1 cellular context compared by ENCODE assay signal in the genomic region with DNA sequence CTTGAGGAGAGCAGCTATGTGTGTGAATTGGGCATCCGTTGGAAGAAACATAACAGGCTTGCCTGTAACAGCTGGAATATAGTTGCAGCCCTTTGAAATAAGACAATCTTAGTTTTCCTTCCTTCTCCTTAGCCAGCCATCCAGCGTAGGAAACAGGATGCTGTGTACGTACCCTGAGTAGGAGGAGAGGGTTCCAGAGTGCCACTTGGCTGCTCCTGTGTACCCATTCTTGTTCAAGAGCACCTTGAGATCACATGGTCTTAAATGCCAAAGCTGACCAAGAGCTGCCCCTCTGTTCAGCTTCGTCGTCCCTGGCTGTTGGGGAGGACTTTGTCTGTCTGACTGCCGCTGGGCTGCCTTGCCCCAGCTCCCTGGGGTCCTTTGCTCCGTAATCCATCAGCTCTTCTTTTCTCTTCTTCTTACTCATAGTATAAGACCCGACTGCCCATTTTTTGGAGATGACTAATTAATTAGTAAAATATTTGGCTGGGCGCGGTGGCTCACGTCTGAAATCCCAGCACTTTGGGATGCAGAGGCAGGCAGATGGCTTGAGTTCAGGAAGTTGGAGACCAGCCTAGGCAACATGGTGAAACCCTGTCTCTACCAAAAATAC.
TF ChIP-seq lines count a peak whose summit lies in the region.

No MANE protein-coding gene starts in this region.

TF ChIP-seq in K562, 482 proteins besides CTCF, POLR2A, EP300 and RAD21 (continued from another document):
- TF ChIP-seq JUND (IDR thresholded peaks at IDR 0.05; ENCODE audit: borderline replicate concordance, low read depth, low read length), result no peak
- TF ChIP-seq JUND (tag; IDR thresholded peaks at IDR 0.05; ENCODE audit: borderline replicate concordance, low read depth, low read length), result no peak
- no peak for TF ChIP-seq RERE (CRISPR knock-in tag; IDR thresholded peaks at IDR 0.05; ENCODE audit: borderline replicate concordance)
- no peak for TF ChIP-seq HIVEP1 (CRISPR knock-in tag; IDR thresholded peaks at IDR 0.05)
- no peak for TF ChIP-seq CHD2 (IDR thresholded peaks at IDR 0.05; ENCODE audit: low read depth, low read length)
- TF ChIP-seq HLTF (IDR thresholded peaks at IDR 0.05), result no peak
- TF ChIP-seq POLR2AphosphoS5 (IDR thresholded peaks at IDR 0.05; ENCODE audit: control insufficient read depth, insufficient read depth, low read depth, low read length), result peak; percentile 6; the same call in 1 of the 2 replicates
- no peak for TF ChIP-seq FOXA1 (IDR thresholded peaks at IDR 0.05; ENCODE audit: borderline replicate concordance)
